Comparison of ENCODE assay signal across 1 cellular context in the genomic region with DNA sequence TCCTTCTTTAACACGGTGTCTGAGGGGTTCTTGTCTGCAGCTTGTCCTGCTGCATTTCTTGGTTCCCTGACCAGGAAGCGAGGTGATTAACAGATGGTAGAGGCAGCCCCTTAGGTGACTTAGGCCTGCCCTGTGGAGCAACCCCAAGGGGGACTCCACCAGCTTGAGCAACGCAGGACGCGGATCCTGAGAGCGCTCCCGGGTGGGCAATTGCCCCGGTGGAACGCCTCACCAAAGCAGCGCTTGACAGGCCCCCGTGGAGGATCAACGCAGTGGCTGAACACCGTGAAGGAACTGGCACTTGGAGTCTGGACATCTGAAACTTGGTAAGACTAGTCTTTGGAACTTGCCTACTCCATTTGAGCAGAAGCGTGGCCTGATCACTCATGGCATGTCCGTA.
TF ChIP-seq lines count a peak whose summit lies in the region.

No MANE protein-coding gene starts in this region.

TF ChIP-seq in H1, 55 proteins besides CTCF, POLR2A, EP300 and RAD21:
- TF ChIP-seq, protein P1, sequence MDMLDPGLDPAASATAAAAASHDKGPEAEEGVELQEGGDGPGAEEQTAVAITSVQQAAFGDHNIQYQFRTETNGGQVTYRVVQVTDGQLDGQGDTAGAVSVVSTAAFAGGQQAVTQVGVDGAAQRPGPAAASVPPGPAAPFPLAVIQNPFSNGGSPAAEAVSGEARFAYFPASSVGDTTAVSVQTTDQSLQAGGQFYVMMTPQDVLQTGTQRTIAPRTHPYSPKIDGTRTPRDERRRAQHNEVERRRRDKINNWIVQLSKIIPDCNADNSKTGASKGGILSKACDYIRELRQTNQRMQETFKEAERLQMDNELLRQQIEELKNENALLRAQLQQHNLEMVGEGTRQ (IDR thresholded peaks at IDR 0.05; ENCODE audit: low read length): no peak
- no peak for TF ChIP-seq HDAC2 (IDR thresholded peaks at IDR 0.05; ENCODE audit: borderline replicate concordance in 1 of 2, low read depth in 2 of 2, low read length in 2 of 2)
- TF ChIP-seq, protein P2, sequence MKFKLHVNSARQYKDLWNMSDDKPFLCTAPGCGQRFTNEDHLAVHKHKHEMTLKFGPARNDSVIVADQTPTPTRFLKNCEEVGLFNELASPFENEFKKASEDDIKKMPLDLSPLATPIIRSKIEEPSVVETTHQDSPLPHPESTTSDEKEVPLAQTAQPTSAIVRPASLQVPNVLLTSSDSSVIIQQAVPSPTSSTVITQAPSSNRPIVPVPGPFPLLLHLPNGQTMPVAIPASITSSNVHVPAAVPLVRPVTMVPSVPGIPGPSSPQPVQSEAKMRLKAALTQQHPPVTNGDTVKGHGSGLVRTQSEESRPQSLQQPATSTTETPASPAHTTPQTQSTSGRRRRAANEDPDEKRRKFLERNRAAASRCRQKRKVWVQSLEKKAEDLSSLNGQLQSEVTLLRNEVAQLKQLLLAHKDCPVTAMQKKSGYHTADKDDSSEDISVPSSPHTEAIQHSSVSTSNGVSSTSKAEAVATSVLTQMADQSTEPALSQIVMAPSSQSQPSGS (IDR thresholded peaks at IDR 0.05; ENCODE audit: low read length): no peak
